1 cellular context compared by ENCODE assay signal in the genomic region with DNA sequence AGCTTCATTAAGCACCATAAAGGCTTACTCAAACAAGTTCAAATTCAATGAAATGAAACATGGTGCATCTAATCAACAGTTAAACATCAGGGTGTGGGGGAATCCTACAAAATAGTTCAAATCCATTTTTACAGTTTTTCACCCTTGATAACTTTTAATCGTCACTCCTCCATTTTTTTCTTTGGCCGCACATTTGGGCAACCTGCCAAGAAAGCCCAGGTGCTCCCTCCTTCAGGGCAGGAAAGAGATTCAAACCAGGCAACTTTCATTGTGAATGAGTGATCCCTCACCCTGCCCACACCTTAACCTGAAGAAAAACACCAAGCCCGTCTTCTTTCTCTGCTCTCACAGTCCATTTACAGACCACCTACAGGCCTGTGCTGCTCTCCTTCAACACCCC.
TF ChIP-seq lines count a peak whose summit lies in the region.

No MANE protein-coding gene starts in this region.

TF ChIP-seq in K562, 482 proteins besides CTCF, POLR2A, EP300 and RAD21 (continued from another document):
- TF ChIP-seq ZBTB5 (IDR thresholded peaks at IDR 0.05): no peak
- no peak for TF ChIP-seq RHOXF2B (CRISPR knock-in tag; conservative IDR thresholded peaks at IDR 0.05)
- TF ChIP-seq NFIX (CRISPR knock-in tag; IDR thresholded peaks at IDR 0.05; ENCODE audit: low read depth): peak; percentile 39; the same call in 1 of the 2 replicates
- no peak for TF ChIP-seq BDP1 (IDR thresholded peaks at IDR 0.05; ENCODE audit: insufficient read depth, insufficient read length)
TF ChIP-seq in K562: peak in this region for 2.
